Comparison of ENCODE assay signal across 8 cellular contexts in genomic region chr17:38454528-38454927, GRCh38. TPM values are rescaled to one million over a fixed set of nuclear protein-coding genes. Genes with fewer than 3 reads are reported as not detected.
DNase-seq lines count a peak whose midpoint lies in the region; ATAC-seq and TF ChIP-seq lines count a peak whose summit lies in the region.

No MANE protein-coding gene starts in this region.

- no peaks in the 10 kb centered on the region for H3K9me3 Mint-ChIP-seq in immature natural killer cell
- no peaks in the 10 kb centered on the region for H3K9me3 Mint-ChIP-seq in CD8-positive, alpha-beta T cell

- H3K27me3 Mint-ChIP-seq in immature natural killer cell (ENCODE audit: low read depth in 3 of 3): peaks cover 8 to 18% (median 13%) of the 10 kb centered on the region in 3 donors
- peaks cover 41% of the 10 kb centered on the region for H3K27me3 Mint-ChIP-seq in CD8-positive, alpha-beta T cell (ENCODE audit: low read depth)

- peak overlapping the region in 4 of 5 donors; percentile 2 to 58 (median 32) for H3K4me3 Mint-ChIP-seq in immature natural killer cell
- H3K4me3 Mint-ChIP-seq in CD8-positive, alpha-beta T cell: no peak overlapping the region

- H3K27me3 ChIP-seq in stomach: peaks cover 0 to 31% (median 7%) of the 10 kb centered on the region in 3 donors
- H3K27me3 ChIP-seq in CD8-positive, alpha-beta T cell (ENCODE audit: insufficient read depth, low read length): no peaks in the 10 kb centered on the region

- peaks cover 18 to 80% (median 48%) of the 10 kb centered on the region in 4 donors for H3K4me1 ChIP-seq in stomach
- H3K4me1 ChIP-seq in CD8-positive, alpha-beta T cell (ENCODE audit: insufficient read depth, low read length): no peaks in the 10 kb centered on the region

- no peaks in the 10 kb centered on the region for H3K9me3 ChIP-seq in stomach
- H3K9me3 ChIP-seq in CD8-positive, alpha-beta T cell (ENCODE audit: low read length): no peaks in the 10 kb centered on the region

- H3K4me1 Mint-ChIP-seq in immature natural killer cell: peaks cover 6 to 14% of the 10 kb centered on the region in 2 donors
- H3K4me1 Mint-ChIP-seq in CD8-positive, alpha-beta T cell (ENCODE audit: low read depth): peaks cover 17% of the 10 kb centered on the region

- peaks cover 3 to 16% (median 11%) of the 10 kb centered on the region in 4 donors for H3K36me3 ChIP-seq in stomach
- H3K36me3 ChIP-seq in CD8-positive, alpha-beta T cell (ENCODE audit: insufficient read depth, low read length): no peaks in the 10 kb centered on the region

- in situ Hi-C loops in T47D (cut with HindIII; ENCODE audit: low pct_unique_long_range_greater_than_20kb, low sequenced_read_pairs): no loop called here

- CTCF ChIA-PET in CD8-positive, alpha-beta T cell (lab: Charles Lee): no interaction called here

- no peak for TF ChIP-seq CTCF in stomach (IDR thresholded peaks at IDR 0.05)
- no peak for TF ChIP-seq CTCF in CD8-positive, alpha-beta T cell (IDR thresholded peaks at IDR 0.05)

- ATAC-seq in HG03039 (IDR thresholded peaks at IDR 0.05; ENCODE audit: unreplicated experiment): no peak
- no peak for ATAC-seq in CD8-positive, alpha-beta T cell

- H3K27ac Mint-ChIP-seq in immature natural killer cell: no peak overlapping the region
- no peak overlapping the region for H3K27ac Mint-ChIP-seq in CD8-positive, alpha-beta T cell

- TF ChIP-seq POLR2A in stomach (IDR thresholded peaks at IDR 0.05): no peak

- 16 to 24% (median 22%) methylated on average over 9 to 12 of the region's 12 CpGs for WGBS in stomach, 5 donors

- intact Hi-C loops in stomach (cut with DNase I; ENCODE audit: low total_unique reads): no loop called here
- intact Hi-C loops in CD8-positive, alpha-beta T cell (cut with DNase I, micrococcal nuclease): no loop called here

- POLR2A ChIA-PET in CD8-positive, alpha-beta T cell (lab: Charles Lee): no interaction called here

- H3K27ac ChIP-seq in stomach: peak overlapping the region in 4 of 5 donors; percentile 40 to 84 (median 80)
- no peak overlapping the region for H3K27ac ChIP-seq in CD8-positive, alpha-beta T cell (ENCODE audit: low read depth, low read length)

- H3K36me3 Mint-ChIP-seq in immature natural killer cell: no peaks in the 10 kb centered on the region
- H3K36me3 Mint-ChIP-seq in CD8-positive, alpha-beta T cell: no peaks in the 10 kb centered on the region

- TF ChIP-seq EP300 in stomach (IDR thresholded peaks at IDR 0.05): peak; percentile 18

- peak overlapping the region; percentile 33 to 41 (median 38) for H3K4me3 ChIP-seq in stomach
- no peak overlapping the region for H3K4me3 ChIP-seq in CD8-positive, alpha-beta T cell (ENCODE audit: low read depth, low read length)

- DNase-seq in DMS79 treated with DMSO at 0.1 percent for 48 hours (lab: John Stamatoyannopoulos, UW): peak; percentile 36
- DNase-seq in DMS79 (lab: John Stamatoyannopoulos, UW): no peak
- peak; percentile 80 to 91 for DNase-seq in T47D (ENCODE audit: low read depth in 1 of 2, low spot score in 1 of 2)
- no peak for DNase-seq in immature natural killer cell
- DNase-seq in stomach: peak; percentile 63
- no peak for DNase-seq in CD8-positive, alpha-beta T cell
- DNase-seq in stimulated activated naive CD4-positive, alpha-beta T cell (lab: John Stamatoyannopoulos, UW): no peak

RNA-seq across cellular contexts. Expression of gene ARHGAP23, which starts 26.3 kb away (rescaled TPM):
- polyA plus RNA-seq in immature natural killer cell (not detected), stomach (10 to 100 TPM in 1 of 3 donors, 1 to 10 TPM in 2; 4.0 to 18.8 (median 6.6) TPM)
- 10 to 100 TPM; 23.9 to 55.5 (median 30.1) TPM for total RNA-seq in stomach
- total RNA-seq in CD8-positive, alpha-beta T cell: under 1 TPM; 0.30 to 0.33 TPM

Comparison
In these comparisons a context has a peak if more than half of its experiments do, and no peak if none do; other contexts are left out.
1. DNase-seq: peak in DMS79 treated with DMSO at 0.1 percent for 48 hours (single experiment), T47D (2 of 2) and stomach (single experiment); none in DMS79 (single experiment), immature natural killer cell (0 of 3), CD8-positive, alpha-beta T cell (0 of 7) and stimulated activated naive CD4-positive, alpha-beta T cell (0 of 6).
2. RNA of gene ARHGAP23, which starts 26.3 kb away (total RNA-seq): 23.9 to 55.5 TPM in stomach; 0.30 to 0.33 TPM in CD8-positive, alpha-beta T cell; every median in the first group is over 10 times any median in the second.